ENCODE assay signal across 21 cellular contexts in genomic region chr14:83870556-83870955, GRCh38.
DNase-seq lines count a peak whose midpoint lies in the region; TF ChIP-seq lines count a peak whose summit lies in the region.
"Had no signal": no experiment of that assay in that cellular context is flagged by ENCODE, and none has a peak within 500 bp of the region (broad histone marks: within the 10 kb centered on the region; RNA-seq: fewer than 3 reads in every experiment).

No MANE protein-coding gene starts in this region.

- no peak for TF ChIP-seq CTCF in BE2C (IDR thresholded peaks at IDR 0.05; ENCODE audit: low read depth, low read length)
- no peak for TF ChIP-seq CTCF in stomach (IDR thresholded peaks at IDR 0.05)

- TF ChIP-seq POLR2A in stomach (IDR thresholded peaks at IDR 0.05) = no peak

- H3K27ac ChIP-seq in stomach = no peak overlapping the region
- H3K27ac ChIP-seq: 22Rv1, A549, BLaER1, GM23248 had no signal

- DNase-seq in COLO829 (ENCODE audit: low spot score) (peak; percentile 59), amniotic epithelial cell (ENCODE audit: low read depth) (peak; percentile 42), iris pigment epithelial cell (ENCODE audit: low read depth) (peak; percentile 39), skeletal muscle cell (ENCODE audit: low read depth) (peak; percentile 21), BE2C (no peak), NCI-H1436 (lab: John Stamatoyannopoulos, UW) (no peak), stomach (no peak), kidney glomerular epithelial cell (lab: John Stamatoyannopoulos, UW) (no peak)
- DNase-seq: AML-193; CD4-positive, alpha-beta memory T cell; COR-L47; DMS 273 treated with DMSO at 0.1 percent for 48 hours; DMS53; DND-41; EL; GM23248 had no signal

- H3K4me3 ChIP-seq in skeletal muscle cell (ENCODE audit: low read depth, low read length) (no peak overlapping the region), BE2C (ENCODE audit: low read depth, low read length) (no peak overlapping the region), stomach (no peak overlapping the region)
- H3K4me3 ChIP-seq: A549, BLaER1, GM12878, GM23248, HAP-1 had no signal

- WGBS in stomach, 5 donors = 61 to 72% (median 64%) methylated on average over 2 of the region's 2 CpGs

- intact Hi-C loops in stomach (cut with DNase I; ENCODE audit: low total_unique reads) = no loop called here

- H3K4me1 ChIP-seq in BE2C = no peaks in the 10 kb centered on the region
- H3K4me1 ChIP-seq in stomach = peaks cover 0 to 13% (median 2%) of the 10 kb centered on the region in 4 donors
- H3K4me1 ChIP-seq: A549, BLaER1 had no signal

- H3K9me3 ChIP-seq in BE2C (no peaks in the 10 kb centered on the region), stomach (no peaks in the 10 kb centered on the region)
- H3K9me3 ChIP-seq: A549, BLaER1, HAP-1 had no signal

- H3K27me3 ChIP-seq in BE2C (no peaks in the 10 kb centered on the region), stomach (no peaks in the 10 kb centered on the region)
- H3K27me3 ChIP-seq: BLaER1 had no signal

- H3K36me3 ChIP-seq in BE2C = no peaks in the 10 kb centered on the region
- H3K36me3 ChIP-seq in stomach = no peaks in the 10 kb centered on the region
- H3K36me3 ChIP-seq: BLaER1, HAP-1 had no signal

- TF ChIP-seq EP300 in stomach (IDR thresholded peaks at IDR 0.05) = no peak

Comparison
In these comparisons a context has a peak if more than half of its experiments do, and no peak if none do; other contexts are left out.
1. DNase-seq: peak in COLO829 (single experiment), amniotic epithelial cell (single experiment), iris pigment epithelial cell (single experiment) and skeletal muscle cell (single experiment); none in BE2C (single experiment), NCI-H1436 (single experiment), stomach (single experiment) and kidney glomerular epithelial cell (single experiment).